Comparison of ENCODE assay signal across 1 cellular context in genomic region chr16:2161911-2162310, GRCh38.
TF ChIP-seq lines count a peak whose summit lies in the region.

No MANE protein-coding gene starts in this region.

TF ChIP-seq in WTC11, 78 proteins besides CTCF, POLR2A, EP300 and RAD21 (continued from another document):
- TF ChIP-seq, protein P1, sequence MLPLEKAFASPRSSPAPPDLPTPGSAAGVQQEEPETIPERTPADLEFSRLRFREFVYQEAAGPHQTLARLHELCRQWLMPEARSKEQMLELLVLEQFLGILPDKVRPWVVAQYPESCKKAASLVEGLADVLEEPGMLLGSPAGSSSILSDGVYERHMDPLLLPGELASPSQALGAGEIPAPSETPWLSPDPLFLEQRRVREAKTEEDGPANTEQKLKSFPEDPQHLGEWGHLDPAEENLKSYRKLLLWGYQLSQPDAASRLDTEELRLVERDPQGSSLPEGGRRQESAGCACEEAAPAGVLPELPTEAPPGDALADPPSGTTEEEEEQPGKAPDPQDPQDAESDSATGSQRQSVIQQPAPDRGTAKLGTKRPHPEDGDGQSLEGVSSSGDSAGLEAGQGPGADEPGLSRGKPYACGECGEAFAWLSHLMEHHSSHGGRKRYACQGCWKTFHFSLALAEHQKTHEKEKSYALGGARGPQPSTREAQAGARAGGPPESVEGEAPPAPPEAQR (CRISPR knock-in tag; IDR thresholded peaks at IDR 0.05), result no peak
- TF ChIP-seq, protein P2, sequence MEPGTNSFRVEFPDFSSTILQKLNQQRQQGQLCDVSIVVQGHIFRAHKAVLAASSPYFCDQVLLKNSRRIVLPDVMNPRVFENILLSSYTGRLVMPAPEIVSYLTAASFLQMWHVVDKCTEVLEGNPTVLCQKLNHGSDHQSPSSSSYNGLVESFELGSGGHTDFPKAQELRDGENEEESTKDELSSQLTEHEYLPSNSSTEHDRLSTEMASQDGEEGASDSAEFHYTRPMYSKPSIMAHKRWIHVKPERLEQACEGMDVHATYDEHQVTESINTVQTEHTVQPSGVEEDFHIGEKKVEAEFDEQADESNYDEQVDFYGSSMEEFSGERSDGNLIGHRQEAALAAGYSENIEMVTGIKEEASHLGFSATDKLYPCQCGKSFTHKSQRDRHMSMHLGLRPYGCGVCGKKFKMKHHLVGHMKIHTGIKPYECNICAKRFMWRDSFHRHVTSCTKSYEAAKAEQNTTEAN (CRISPR knock-in tag; IDR thresholded peaks at IDR 0.05), result no peak
- TF ChIP-seq, protein P3, sequence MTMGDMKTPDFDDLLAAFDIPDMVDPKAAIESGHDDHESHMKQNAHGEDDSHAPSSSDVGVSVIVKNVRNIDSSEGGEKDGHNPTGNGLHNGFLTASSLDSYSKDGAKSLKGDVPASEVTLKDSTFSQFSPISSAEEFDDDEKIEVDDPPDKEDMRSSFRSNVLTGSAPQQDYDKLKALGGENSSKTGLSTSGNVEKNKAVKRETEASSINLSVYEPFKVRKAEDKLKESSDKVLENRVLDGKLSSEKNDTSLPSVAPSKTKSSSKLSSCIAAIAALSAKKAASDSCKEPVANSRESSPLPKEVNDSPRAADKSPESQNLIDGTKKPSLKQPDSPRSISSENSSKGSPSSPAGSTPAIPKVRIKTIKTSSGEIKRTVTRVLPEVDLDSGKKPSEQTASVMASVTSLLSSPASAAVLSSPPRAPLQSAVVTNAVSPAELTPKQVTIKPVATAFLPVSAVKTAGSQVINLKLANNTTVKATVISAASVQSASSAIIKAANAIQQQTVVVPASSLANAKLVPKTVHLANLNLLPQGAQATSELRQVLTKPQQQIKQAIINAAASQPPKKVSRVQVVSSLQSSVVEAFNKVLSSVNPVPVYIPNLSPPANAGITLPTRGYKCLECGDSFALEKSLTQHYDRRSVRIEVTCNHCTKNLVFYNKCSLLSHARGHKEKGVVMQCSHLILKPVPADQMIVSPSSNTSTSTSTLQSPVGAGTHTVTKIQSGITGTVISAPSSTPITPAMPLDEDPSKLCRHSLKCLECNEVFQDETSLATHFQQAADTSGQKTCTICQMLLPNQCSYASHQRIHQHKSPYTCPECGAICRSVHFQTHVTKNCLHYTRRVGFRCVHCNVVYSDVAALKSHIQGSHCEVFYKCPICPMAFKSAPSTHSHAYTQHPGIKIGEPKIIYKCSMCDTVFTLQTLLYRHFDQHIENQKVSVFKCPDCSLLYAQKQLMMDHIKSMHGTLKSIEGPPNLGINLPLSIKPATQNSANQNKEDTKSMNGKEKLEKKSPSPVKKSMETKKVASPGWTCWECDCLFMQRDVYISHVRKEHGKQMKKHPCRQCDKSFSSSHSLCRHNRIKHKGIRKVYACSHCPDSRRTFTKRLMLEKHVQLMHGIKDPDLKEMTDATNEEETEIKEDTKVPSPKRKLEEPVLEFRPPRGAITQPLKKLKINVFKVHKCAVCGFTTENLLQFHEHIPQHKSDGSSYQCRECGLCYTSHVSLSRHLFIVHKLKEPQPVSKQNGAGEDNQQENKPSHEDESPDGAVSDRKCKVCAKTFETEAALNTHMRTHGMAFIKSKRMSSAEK (CRISPR knock-in tag; IDR thresholded peaks at IDR 0.05; ENCODE audit: borderline replicate concordance), result no peak
- no peak for TF ChIP-seq ZBTB21 (CRISPR knock-in tag; IDR thresholded peaks at IDR 0.05; ENCODE audit: borderline replicate concordance)
- no peak for TF ChIP-seq ZNF671 (CRISPR knock-in tag; IDR thresholded peaks at IDR 0.05)
